Comparison of ENCODE assay signal across 8 cellular contexts in genomic region chr1:213050745-213051126, GRCh38. TPM values are rescaled to one million over a fixed set of nuclear protein-coding genes. Genes with fewer than 3 reads are reported as not detected.
DNase-seq lines count a peak whose midpoint lies in the region; TF ChIP-seq lines count a peak whose summit lies in the region.

No MANE protein-coding gene starts in this region.

- H3K9me3 ChIP-seq in HEK293 (ENCODE audit: control insufficient read depth, insufficient read depth, low read depth, low read length) (no peaks in the 10 kb centered on the region), prostate gland (no peaks in the 10 kb centered on the region)

- POLR2A ChIA-PET in HEK293 (lab: Yijun Ruan, JAX), result interaction anchor here (1.1 kb wide), 1 partner anchor 99 kb away, joined by 3 read pairs; no protein-coding TSS in a partner anchor
- POLR2A ChIA-PET in RWPE1 (lab: Yijun Ruan, JAX; ENCODE audit: low non-redundant PET), result no interaction called here

- CTCF ChIA-PET in HEK293 (lab: Yijun Ruan, JAX), result interaction anchor here (0.6 kb wide), 1 partner anchor 26 kb away, joined by 4 read pairs; no protein-coding TSS in a partner anchor
- CTCF ChIA-PET in RWPE1 (lab: Yijun Ruan, JAX), result interaction anchor here (0.7 kb wide), 1 partner anchor 233 kb away, joined by 3 read pairs; no protein-coding TSS in a partner anchor

- intact Hi-C loops in prostate gland (cut with DNase I), result no loop called here

- TF ChIP-seq POLR2A in prostate gland (IDR thresholded peaks at IDR 0.05), result no peak

- TF ChIP-seq CTCF in GM12864 (IDR thresholded peaks at IDR 0.05; ENCODE audit: low read depth, low read length, missing control alignments), result no peak
- no peak for TF ChIP-seq CTCF in HEK293 (tag by site-specific recombination; IDR thresholded peaks at IDR 0.05)
- TF ChIP-seq CTCF in RWPE1 (conservative IDR thresholded peaks at IDR 0.05; ENCODE audit: low read depth), result no peak
- no peak for TF ChIP-seq CTCF in fibroblast of pulmonary artery (IDR thresholded peaks at IDR 0.05; ENCODE audit: low read length, missing control alignments)
- no peak for TF ChIP-seq CTCF in prostate gland (IDR thresholded peaks at IDR 0.05)

- no peaks in the 10 kb centered on the region for H3K27me3 ChIP-seq in prostate gland (replicated peaks; ENCODE audit: insufficient read depth)

- H3K4me3 ChIP-seq in GM12864 (ENCODE audit: low read depth, low read length) (peak overlapping the region; percentile 89), HEK293 (ENCODE audit: low read depth, low read length) (peak overlapping the region; percentile 90), fibroblast of pulmonary artery (replicated peaks; ENCODE audit: low read depth, low read length) (peak overlapping the region; percentile 99), prostate gland (peak overlapping the region; percentile 75 to 83)

- DNase-seq in GM12864 (ENCODE audit: low read depth), result no peak
- no peak for DNase-seq in RWPE1 (ENCODE audit: low spot score)
- no peak for DNase-seq in fibroblast of pulmonary artery (ENCODE audit: low read depth)
- DNase-seq in prostate gland (ENCODE audit: low spot score), result no peak
- no peak for DNase-seq in GM19240 (ENCODE audit: insufficient read length, low spot score)
- no peak for DNase-seq in COR-L47 (lab: John Stamatoyannopoulos, UW)
- DNase-seq in foreskin melanocyte, result no peak

- H3K4me1 ChIP-seq in HEK293 (ENCODE audit: control insufficient read depth, insufficient read depth, low read length) (no peaks in the 10 kb centered on the region), prostate gland (replicated peaks) (no peaks in the 10 kb centered on the region)

- WGBS in prostate gland, result 14% methylated on average over 14 of the region's 15 CpGs

- H3K36me3 ChIP-seq in HEK293 (ENCODE audit: control insufficient read depth in 2 of 2, insufficient read depth in 1 of 2, low read length in 2 of 2), result no peaks in the 10 kb centered on the region
- no peaks in the 10 kb centered on the region for H3K36me3 ChIP-seq in prostate gland

- H3K27ac ChIP-seq in HEK293 (ENCODE audit: extremely low read depth, low read depth, low read length) (peak overlapping the region; percentile 27; the same call in 1 of the 2 replicates), RWPE1 (peak overlapping the region; percentile 81), prostate gland (peak overlapping the region; percentile 70)

TF ChIP-seq in HEK293, 187 proteins besides CTCF, POLR2A, EP300 and RAD21 (continues in another document):
- TF ChIP-seq ZNF747 (tag by site-specific recombination; IDR thresholded peaks at IDR 0.05) (no peak), ZBTB6 (tag by site-specific recombination; IDR thresholded peaks at IDR 0.05) (no peak), ZNF449 (tag by site-specific recombination; IDR thresholded peaks at IDR 0.05) (no peak), ZNF777 (tag by site-specific recombination; IDR thresholded peaks at IDR 0.05; ENCODE audit: borderline replicate concordance) (no peak), KLF1 (tag by site-specific recombination; IDR thresholded peaks at IDR 0.05) (no peak), ZNF423 (tag by site-specific recombination; IDR thresholded peaks at IDR 0.05) (no peak), KLF7 (tag by site-specific recombination; IDR thresholded peaks at IDR 0.05; ENCODE audit: borderline replicate concordance) (no peak), ZSCAN5A (tag by site-specific recombination; IDR thresholded peaks at IDR 0.05) (no peak), WT1 (tag by site-specific recombination; IDR thresholded peaks at IDR 0.05) (peak; percentile 49; the same call in 1 of the 2 replicates), PRDM10 (tag by site-specific recombination; IDR thresholded peaks at IDR 0.05) (peak; percentile 99), ZNF596 (tag by site-specific recombination; IDR thresholded peaks at IDR 0.05) (no peak), ZNF174 (tag by site-specific recombination; IDR thresholded peaks at IDR 0.05) (no peak), ZNF48 (tag by site-specific recombination; IDR thresholded peaks at IDR 0.05) (no peak), ZBTB10 (tag by site-specific recombination; IDR thresholded peaks at IDR 0.05) (peak; percentile 82; the same call in 1 of the 2 replicates), ZSCAN16 (tag by site-specific recombination; IDR thresholded peaks at IDR 0.05) (no peak)

RNA-seq across cellular contexts. Expression of gene RPS6KC1, which starts 0.3 kb away (rescaled TPM):
- total RNA-seq in prostate gland, result 10 to 100 TPM; 32.6 to 35.3 TPM

RNA-seq across cellular contexts. Expression of gene ANGEL2, which starts 35.1 kb away (rescaled TPM):
- 10 to 100 TPM; 54.0 to 57.3 TPM for total RNA-seq in prostate gland

Comparison
In these comparisons a context has a peak if more than half of its experiments do, and no peak if none do; other contexts are left out.
1. H3K27ac ChIP-seq: peak in every context shown above with its lines; median percentile 81 in RWPE1; 70 in prostate gland; 27 in HEK293.